ENCODE assay signal across 2 cellular contexts in genomic region chr15:82122754-82123400, GRCh38.
TF ChIP-seq lines count a peak whose summit lies in the region.

No MANE protein-coding gene starts in this region.

TF ChIP-seq in IMR-90, 13 proteins besides CTCF, POLR2A, EP300 and RAD21 (continued from another document):
- TF ChIP-seq RCOR1 (IDR thresholded peaks at IDR 0.05; ENCODE audit: insufficient replicate concordance, low read length), result peak; percentile 74
- TF ChIP-seq ELK1 (IDR thresholded peaks at IDR 0.05; ENCODE audit: borderline replicate concordance, low read depth, low read length), result no peak
- TF ChIP-seq FOS (IDR thresholded peaks at IDR 0.05; ENCODE audit: low read depth, low read length), result peak; percentile 98
- peak; percentile 53 for TF ChIP-seq CEBPB (IDR thresholded peaks at IDR 0.05; ENCODE audit: low read depth, low read length)
- TF ChIP-seq RFX5 (IDR thresholded peaks at IDR 0.05; ENCODE audit: low read depth, low read length), result peak; percentile 81
- TF ChIP-seq MAZ (IDR thresholded peaks at IDR 0.05; ENCODE audit: borderline replicate concordance, low read depth, low read length), result peak; percentile 29; the same call in 1 of the 2 replicates
- peak; percentile 41; the same call in 1 of the 2 replicates for TF ChIP-seq MXI1 (IDR thresholded peaks at IDR 0.05; ENCODE audit: borderline replicate concordance, low read depth, low read length)

TF ChIP-seq in GM23338, 12 proteins besides CTCF, POLR2A, EP300 and RAD21:
- TF ChIP-seq, protein P1, sequence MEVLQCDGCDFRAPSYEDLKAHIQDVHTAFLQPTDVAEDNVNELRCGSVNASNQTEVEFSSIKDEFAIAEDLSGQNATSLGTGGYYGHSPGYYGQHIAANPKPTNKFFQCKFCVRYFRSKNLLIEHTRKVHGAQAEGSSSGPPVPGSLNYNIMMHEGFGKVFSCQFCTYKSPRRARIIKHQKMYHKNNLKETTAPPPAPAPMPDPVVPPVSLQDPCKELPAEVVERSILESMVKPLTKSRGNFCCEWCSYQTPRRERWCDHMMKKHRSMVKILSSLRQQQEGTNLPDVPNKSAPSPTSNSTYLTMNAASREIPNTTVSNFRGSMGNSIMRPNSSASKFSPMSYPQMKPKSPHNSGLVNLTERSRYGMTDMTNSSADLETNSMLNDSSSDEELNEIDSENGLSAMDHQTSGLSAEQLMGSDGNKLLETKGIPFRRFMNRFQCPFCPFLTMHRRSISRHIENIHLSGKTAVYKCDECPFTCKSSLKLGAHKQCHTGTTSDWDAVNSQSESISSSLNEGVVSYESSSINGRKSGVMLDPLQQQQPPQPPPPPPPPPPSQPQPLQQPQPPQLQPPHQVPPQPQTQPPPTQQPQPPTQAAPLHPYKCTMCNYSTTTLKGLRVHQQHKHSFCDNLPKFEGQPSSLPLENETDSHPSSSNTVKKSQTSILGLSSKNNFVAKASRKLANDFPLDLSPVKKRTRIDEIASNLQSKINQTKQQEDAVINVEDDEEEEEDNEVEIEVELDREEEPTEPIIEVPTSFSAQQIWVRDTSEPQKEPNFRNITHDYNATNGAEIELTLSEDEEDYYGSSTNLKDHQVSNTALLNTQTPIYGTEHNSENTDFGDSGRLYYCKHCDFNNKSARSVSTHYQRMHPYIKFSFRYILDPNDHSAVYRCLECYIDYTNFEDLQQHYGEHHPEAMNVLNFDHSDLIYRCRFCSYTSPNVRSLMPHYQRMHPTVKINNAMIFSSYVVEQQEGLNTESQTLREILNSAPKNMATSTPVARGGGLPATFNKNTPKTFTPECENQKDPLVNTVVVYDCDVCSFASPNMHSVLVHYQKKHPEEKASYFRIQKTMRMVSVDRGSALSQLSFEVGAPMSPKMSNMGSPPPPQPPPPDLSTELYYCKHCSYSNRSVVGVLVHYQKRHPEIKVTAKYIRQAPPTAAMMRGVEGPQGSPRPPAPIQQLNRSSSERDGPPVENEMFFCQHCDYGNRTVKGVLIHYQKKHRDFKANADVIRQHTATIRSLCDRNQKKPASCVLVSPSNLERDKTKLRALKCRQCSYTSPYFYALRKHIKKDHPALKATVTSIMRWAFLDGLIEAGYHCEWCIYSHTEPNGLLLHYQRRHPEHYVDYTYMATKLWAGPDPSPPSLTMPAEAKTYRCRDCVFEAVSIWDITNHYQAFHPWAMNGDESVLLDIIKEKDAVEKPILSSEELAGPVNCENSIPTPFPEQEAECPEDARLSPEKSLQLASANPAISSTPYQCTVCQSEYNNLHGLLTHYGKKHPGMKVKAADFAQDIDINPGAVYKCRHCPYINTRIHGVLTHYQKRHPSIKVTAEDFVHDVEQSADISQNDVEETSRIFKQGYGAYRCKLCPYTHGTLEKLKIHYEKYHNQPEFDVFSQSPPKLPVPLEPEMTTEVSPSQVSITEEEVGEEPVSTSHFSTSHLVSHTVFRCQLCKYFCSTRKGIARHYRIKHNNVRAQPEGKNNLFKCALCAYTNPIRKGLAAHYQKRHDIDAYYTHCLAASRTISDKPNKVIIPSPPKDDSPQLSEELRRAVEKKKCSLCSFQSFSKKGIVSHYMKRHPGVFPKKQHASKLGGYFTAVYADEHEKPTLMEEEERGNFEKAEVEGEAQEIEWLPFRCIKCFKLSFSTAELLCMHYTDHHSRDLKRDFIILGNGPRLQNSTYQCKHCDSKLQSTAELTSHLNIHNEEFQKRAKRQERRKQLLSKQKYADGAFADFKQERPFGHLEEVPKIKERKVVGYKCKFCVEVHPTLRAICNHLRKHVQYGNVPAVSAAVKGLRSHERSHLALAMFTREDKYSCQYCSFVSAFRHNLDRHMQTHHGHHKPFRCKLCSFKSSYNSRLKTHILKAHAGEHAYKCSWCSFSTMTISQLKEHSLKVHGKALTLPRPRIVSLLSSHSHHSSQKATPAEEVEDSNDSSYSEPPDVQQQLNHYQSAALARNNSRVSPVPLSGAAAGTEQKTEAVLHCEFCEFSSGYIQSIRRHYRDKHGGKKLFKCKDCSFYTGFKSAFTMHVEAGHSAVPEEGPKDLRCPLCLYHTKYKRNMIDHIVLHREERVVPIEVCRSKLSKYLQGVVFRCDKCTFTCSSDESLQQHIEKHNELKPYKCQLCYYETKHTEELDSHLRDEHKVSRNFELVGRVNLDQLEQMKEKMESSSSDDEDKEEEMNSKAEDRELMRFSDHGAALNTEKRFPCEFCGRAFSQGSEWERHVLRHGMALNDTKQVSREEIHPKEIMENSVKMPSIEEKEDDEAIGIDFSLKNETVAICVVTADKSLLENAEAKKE (CRISPR knock-in tag; IDR thresholded peaks at IDR 0.05), result no peak
- TF ChIP-seq, protein P2, sequence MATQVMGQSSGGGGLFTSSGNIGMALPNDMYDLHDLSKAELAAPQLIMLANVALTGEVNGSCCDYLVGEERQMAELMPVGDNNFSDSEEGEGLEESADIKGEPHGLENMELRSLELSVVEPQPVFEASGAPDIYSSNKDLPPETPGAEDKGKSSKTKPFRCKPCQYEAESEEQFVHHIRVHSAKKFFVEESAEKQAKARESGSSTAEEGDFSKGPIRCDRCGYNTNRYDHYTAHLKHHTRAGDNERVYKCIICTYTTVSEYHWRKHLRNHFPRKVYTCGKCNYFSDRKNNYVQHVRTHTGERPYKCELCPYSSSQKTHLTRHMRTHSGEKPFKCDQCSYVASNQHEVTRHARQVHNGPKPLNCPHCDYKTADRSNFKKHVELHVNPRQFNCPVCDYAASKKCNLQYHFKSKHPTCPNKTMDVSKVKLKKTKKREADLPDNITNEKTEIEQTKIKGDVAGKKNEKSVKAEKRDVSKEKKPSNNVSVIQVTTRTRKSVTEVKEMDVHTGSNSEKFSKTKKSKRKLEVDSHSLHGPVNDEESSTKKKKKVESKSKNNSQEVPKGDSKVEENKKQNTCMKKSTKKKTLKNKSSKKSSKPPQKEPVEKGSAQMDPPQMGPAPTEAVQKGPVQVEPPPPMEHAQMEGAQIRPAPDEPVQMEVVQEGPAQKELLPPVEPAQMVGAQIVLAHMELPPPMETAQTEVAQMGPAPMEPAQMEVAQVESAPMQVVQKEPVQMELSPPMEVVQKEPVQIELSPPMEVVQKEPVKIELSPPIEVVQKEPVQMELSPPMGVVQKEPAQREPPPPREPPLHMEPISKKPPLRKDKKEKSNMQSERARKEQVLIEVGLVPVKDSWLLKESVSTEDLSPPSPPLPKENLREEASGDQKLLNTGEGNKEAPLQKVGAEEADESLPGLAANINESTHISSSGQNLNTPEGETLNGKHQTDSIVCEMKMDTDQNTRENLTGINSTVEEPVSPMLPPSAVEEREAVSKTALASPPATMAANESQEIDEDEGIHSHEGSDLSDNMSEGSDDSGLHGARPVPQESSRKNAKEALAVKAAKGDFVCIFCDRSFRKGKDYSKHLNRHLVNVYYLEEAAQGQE (IDR thresholded peaks at IDR 0.05; ENCODE audit: unreplicated experiment), result no peak
- TF ChIP-seq, protein P3, sequence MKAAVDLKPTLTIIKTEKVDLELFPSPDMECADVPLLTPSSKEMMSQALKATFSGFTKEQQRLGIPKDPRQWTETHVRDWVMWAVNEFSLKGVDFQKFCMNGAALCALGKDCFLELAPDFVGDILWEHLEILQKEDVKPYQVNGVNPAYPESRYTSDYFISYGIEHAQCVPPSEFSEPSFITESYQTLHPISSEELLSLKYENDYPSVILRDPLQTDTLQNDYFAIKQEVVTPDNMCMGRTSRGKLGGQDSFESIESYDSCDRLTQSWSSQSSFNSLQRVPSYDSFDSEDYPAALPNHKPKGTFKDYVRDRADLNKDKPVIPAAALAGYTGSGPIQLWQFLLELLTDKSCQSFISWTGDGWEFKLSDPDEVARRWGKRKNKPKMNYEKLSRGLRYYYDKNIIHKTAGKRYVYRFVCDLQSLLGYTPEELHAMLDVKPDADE (IDR thresholded peaks at IDR 0.05), result no peak
- no peak for TF ChIP-seq NANOG (IDR thresholded peaks at IDR 0.05; ENCODE audit: borderline replicate concordance)
- no peak for TF ChIP-seq EZH2 (IDR thresholded peaks at IDR 0.05; ENCODE audit: low read depth, unreplicated experiment)
- no peak for TF ChIP-seq JUNB (IDR thresholded peaks at IDR 0.05; ENCODE audit: unreplicated experiment)
